In the genomic region with DNA sequence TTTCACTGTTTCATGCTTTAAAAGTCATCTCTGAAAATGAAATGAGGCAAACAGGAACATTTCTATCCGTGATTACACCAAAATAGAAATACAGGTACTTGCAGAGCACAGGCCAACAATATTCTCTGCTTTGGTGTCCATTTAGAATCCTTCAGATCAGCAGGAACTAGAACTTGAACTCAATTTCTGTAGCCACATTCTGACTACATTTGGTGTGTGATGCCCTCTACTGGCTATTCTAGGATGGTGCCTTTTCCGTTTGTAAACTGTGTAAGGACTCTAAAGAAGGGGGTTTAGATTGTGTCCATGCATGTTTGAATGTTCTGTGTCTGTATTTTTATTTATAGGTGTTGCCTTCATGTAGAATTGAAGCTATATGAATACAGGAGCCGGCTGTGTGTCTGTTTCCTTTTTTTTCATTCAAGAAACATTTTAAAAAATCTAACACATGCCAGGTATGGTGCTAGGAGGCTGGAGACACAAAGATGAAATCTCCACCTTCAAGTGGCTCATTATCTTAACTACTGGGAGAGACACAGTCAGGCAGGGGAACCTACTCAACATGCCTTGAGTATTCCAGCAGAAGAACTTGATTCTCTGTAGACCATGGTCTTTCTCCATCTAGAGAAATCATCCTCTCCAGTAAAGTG, we compare ENCODE assay signal across 8 cellular contexts. TPM values are rescaled to one million over a fixed set of nuclear protein-coding genes. Genes with fewer than 3 reads are reported as not detected.
A peak's percentile ranks its signal among the peaks of the same experiment; 100 is the strongest.
DNase-seq lines count a peak whose midpoint lies in the region; ATAC-seq and TF ChIP-seq lines count a peak whose summit lies in the region.

No MANE protein-coding gene starts in this region.

- no peak overlapping the region for H3K4me3 Mint-ChIP-seq in GM23338
- H3K4me3 Mint-ChIP-seq in activated naive CD8-positive, alpha-beta T cell treated with anti-CD3 and anti-CD28 coated beads, Interleukin-2, amount 10 ng/mL, durations not matched to agents 7 days and 5 days = no peak overlapping the region

- WGBS in prostate gland = 2% methylated on average over 3 of the region's 3 CpGs

- H3K27me3 ChIP-seq in GM23338 (ENCODE audit: insufficient read depth) (no peaks in the 10 kb centered on the region), Peyer's patch (no peaks in the 10 kb centered on the region), prostate gland (replicated peaks; ENCODE audit: insufficient read depth) (no peaks in the 10 kb centered on the region)

- no peak overlapping the region for H3K4me2 ChIP-seq in GM23338

- no peaks in the 10 kb centered on the region for H3F3A ChIP-seq in GM23338 (replicated peaks; ENCODE audit: low read depth)

- H3K4me1 ChIP-seq in GM23338 (ENCODE audit: insufficient read depth) = peaks cover 5% of the 10 kb centered on the region; the same call in 1 of the 2 replicates
- peaks cover 0 to 15% (median 0%) of the 10 kb centered on the region in 4 donors for H3K4me1 ChIP-seq in Peyer's patch
- H3K4me1 ChIP-seq in prostate gland (replicated peaks) = no peaks in the 10 kb centered on the region

- in situ Hi-C loops in G401 (cut with HindIII; ENCODE audit: low sequenced_read_pairs) = no loop called here

- H4K20me1 ChIP-seq in GM23338 (replicated peaks; ENCODE audit: insufficient read depth) = no peaks in the 10 kb centered on the region

- no peaks in the 10 kb centered on the region for H3K9me3 Mint-ChIP-seq in GM23338
- H3K9me3 Mint-ChIP-seq in activated naive CD8-positive, alpha-beta T cell treated with anti-CD3 and anti-CD28 coated beads, Interleukin-2, amount 10 ng/mL, durations not matched to agents 7 days and 5 days = no peaks in the 10 kb centered on the region

- TF ChIP-seq CTCF in GM23338 (conservative IDR thresholded peaks at IDR 0.05; ENCODE audit: low read depth in 2 of 2) (peak; percentile 96 to 97), LNCaP clone FGC (IDR thresholded peaks at IDR 0.05; ENCODE audit: control insufficient read depth, extremely low read depth, insufficient read depth) (peak; percentile 84), Peyer's patch (IDR thresholded peaks at IDR 0.05) (peak; percentile 65 to 96 (median 88)), prostate gland (IDR thresholded peaks at IDR 0.05) (peak; percentile 31 to 88 (median 82))

- peaks cover 16% of the 10 kb centered on the region for H3K4me1 Mint-ChIP-seq in GM23338
- peaks cover 2% of the 10 kb centered on the region for H3K4me1 Mint-ChIP-seq in activated naive CD8-positive, alpha-beta T cell treated with anti-CD3 and anti-CD28 coated beads, Interleukin-2, amount 10 ng/mL, durations not matched to agents 7 days and 5 days

- H3K36me3 Mint-ChIP-seq in GM23338 (ENCODE audit: low read depth) = no peaks in the 10 kb centered on the region
- H3K36me3 Mint-ChIP-seq in activated naive CD8-positive, alpha-beta T cell treated with anti-CD3 and anti-CD28 coated beads, Interleukin-2, amount 10 ng/mL, durations not matched to agents 7 days and 5 days = no peaks in the 10 kb centered on the region

- no peaks in the 10 kb centered on the region for H3K9me3 ChIP-seq in Peyer's patch
- H3K9me3 ChIP-seq in prostate gland = no peaks in the 10 kb centered on the region

- H2AFZ ChIP-seq in GM23338 = no peak overlapping the region

- H3K9me2 ChIP-seq in GM23338 (ENCODE audit: insufficient read depth) = no peaks in the 10 kb centered on the region

- H3K4me3 ChIP-seq in GM23338 = no peak overlapping the region
- H3K4me3 ChIP-seq in LNCaP clone FGC (ENCODE audit: low read depth, low read length) = no peak overlapping the region
- H3K4me3 ChIP-seq in Peyer's patch = no peak overlapping the region
- H3K4me3 ChIP-seq in prostate gland = no peak overlapping the region

- POLR2A ChIA-PET in activated naive CD8-positive, alpha-beta T cell treated with anti-CD3 and anti-CD28 coated beads, Interleukin-2, amount 10 ng/mL, durations not matched to agents 7 days and 5 days (lab: Charles Lee) = no interaction called here

- no peak for TF ChIP-seq POLR2A in Peyer's patch (IDR thresholded peaks at IDR 0.05)
- no peak for TF ChIP-seq POLR2A in prostate gland (IDR thresholded peaks at IDR 0.05)

- intact Hi-C loops in head of caudate nucleus (cut with DNase I) (loop anchor here (10.0 kb wide), 1 partner anchor 52 kb away; no protein-coding TSS in a partner anchor), prostate gland (cut with DNase I) (loop anchor here (2.0 to 5.0 kb wide), 2 partner anchors 145 to 182 kb away; no protein-coding TSS in a partner anchor), posterior vena cava (cut with DNase I) (loop anchor here in 1 of 2 donors (5.0 kb wide), 1 partner anchor 180 kb away; no protein-coding TSS in a partner anchor)

- no peaks in the 10 kb centered on the region for H3K79me2 ChIP-seq in GM23338 (replicated peaks; ENCODE audit: insufficient read depth)

- H3K27ac ChIP-seq in GM23338 (ENCODE audit: low read depth) (no peak overlapping the region), Peyer's patch (no peak overlapping the region), prostate gland (no peak overlapping the region)

- no peaks in the 10 kb centered on the region for H3K27me3 Mint-ChIP-seq in GM23338 (ENCODE audit: insufficient read depth, low read depth, poor library complexity)
- H3K27me3 Mint-ChIP-seq in activated naive CD8-positive, alpha-beta T cell treated with anti-CD3 and anti-CD28 coated beads, Interleukin-2, amount 10 ng/mL, durations not matched to agents 7 days and 5 days = peaks cover 15% of the 10 kb centered on the region

- peak; percentile 85 for ATAC-seq in GM23338
- peak; percentile 85 for ATAC-seq in activated naive CD8-positive, alpha-beta T cell treated with anti-CD3 and anti-CD28 coated beads, Interleukin-2, amount 10 ng/mL, durations not matched to agents 7 days and 5 days (ENCODE audit: low read depth)

- H3K27ac Mint-ChIP-seq in GM23338 = no peak overlapping the region
- no peak overlapping the region for H3K27ac Mint-ChIP-seq in activated naive CD8-positive, alpha-beta T cell treated with anti-CD3 and anti-CD28 coated beads, Interleukin-2, amount 10 ng/mL, durations not matched to agents 7 days and 5 days

- DNase-seq in G401 (ENCODE audit: low spot score) (peak; percentile 87), GM23338 (ENCODE audit: low spot score) (peak; percentile 85), LNCaP clone FGC (ENCODE audit: low read depth) (peak; percentile 42), Peyer's patch (peak in 2 of 3 donors; percentile 32 to 78), head of caudate nucleus (peak in 30 of 42 donors; percentile 30 to 88 (median 70)), prostate gland (ENCODE audit: low spot score) (peak; percentile 59), posterior vena cava (ENCODE audit: low spot score) (no peak)
- DNase-seq in activated naive CD8-positive, alpha-beta T cell treated with anti-CD3 and anti-CD28 coated beads, Interleukin-2, amount 10 ng/mL, durations not matched to agents 7 days and 5 days = no peak

- no peaks in the 10 kb centered on the region for H3K36me3 ChIP-seq in GM23338 (ENCODE audit: insufficient read depth)
- H3K36me3 ChIP-seq in Peyer's patch = no peaks in the 10 kb centered on the region
- no peaks in the 10 kb centered on the region for H3K36me3 ChIP-seq in prostate gland

TF ChIP-seq in GM23338, 12 proteins besides CTCF, POLR2A, EP300 and RAD21 (continues in another document):
- TF ChIP-seq EZH2phosphoT487 (IDR thresholded peaks at IDR 0.05; ENCODE audit: unreplicated experiment) (no peak), CREB1 (CRISPR knock-in tag; IDR thresholded peaks at IDR 0.05; ENCODE audit: low read depth) (no peak), ZNF114 (CRISPR knock-in tag; IDR thresholded peaks at IDR 0.05) (no peak)

RNA-seq across cellular contexts. Expression of a gene that starts 7.6 kb away (rescaled TPM):
- 4.2 and 8.0 TPM in 2 replicates for total RNA-seq in G401 (2014; rRNA removed; shearing (Covaris generic))
- total RNA-seq in GM23338 (2014; rRNA removed; shearing (Covaris generic)) = 21.9 and 28.6 TPM in 2 replicates
- 31.1 and 35.1 TPM in 2 replicates for polyA plus RNA-seq in GM23338 (2016; fragmentation: Nextera tagmentation; extraction: Ambion mirVana)
- 10 to 100 TPM; 22.3 to 49.9 (median 47.1) TPM for total RNA-seq in Peyer's patch
- total RNA-seq in activated naive CD8-positive, alpha-beta T cell treated with anti-CD3 and anti-CD28 coated beads, Interleukin-2, amount 10 ng/mL, durations not matched to agents 7 days and 5 days = 10 to 100 TPM; 18.1 to 18.2 TPM
- 10 to 100 TPM; 10.6 to 16.5 TPM for total RNA-seq in prostate gland
- 10 to 100 TPM; 19.4 to 19.6 TPM for total RNA-seq in posterior vena cava

Comparison
In these comparisons a context has a peak if more than half of its experiments do, and no peak if none do; other contexts are left out.
1. DNase-seq: peak in G401 (single experiment), GM23338 (single experiment), LNCaP clone FGC (single experiment), Peyer's patch (2 of 3), head of caudate nucleus (30 of 42) and prostate gland (single experiment); none in activated naive CD8-positive, alpha-beta T cell treated with anti-CD3 and anti-CD28 coated beads, Interleukin-2, amount 10 ng/mL, durations not matched to agents 7 days and 5 days (single experiment) and posterior vena cava (single experiment).
2. Peak in every context shown above with its lines, with median percentiles within 50 percentile points of each other: CTCF ChIP-seq.